ENCODE assay signal across 10 cellular contexts in the genomic region with DNA sequence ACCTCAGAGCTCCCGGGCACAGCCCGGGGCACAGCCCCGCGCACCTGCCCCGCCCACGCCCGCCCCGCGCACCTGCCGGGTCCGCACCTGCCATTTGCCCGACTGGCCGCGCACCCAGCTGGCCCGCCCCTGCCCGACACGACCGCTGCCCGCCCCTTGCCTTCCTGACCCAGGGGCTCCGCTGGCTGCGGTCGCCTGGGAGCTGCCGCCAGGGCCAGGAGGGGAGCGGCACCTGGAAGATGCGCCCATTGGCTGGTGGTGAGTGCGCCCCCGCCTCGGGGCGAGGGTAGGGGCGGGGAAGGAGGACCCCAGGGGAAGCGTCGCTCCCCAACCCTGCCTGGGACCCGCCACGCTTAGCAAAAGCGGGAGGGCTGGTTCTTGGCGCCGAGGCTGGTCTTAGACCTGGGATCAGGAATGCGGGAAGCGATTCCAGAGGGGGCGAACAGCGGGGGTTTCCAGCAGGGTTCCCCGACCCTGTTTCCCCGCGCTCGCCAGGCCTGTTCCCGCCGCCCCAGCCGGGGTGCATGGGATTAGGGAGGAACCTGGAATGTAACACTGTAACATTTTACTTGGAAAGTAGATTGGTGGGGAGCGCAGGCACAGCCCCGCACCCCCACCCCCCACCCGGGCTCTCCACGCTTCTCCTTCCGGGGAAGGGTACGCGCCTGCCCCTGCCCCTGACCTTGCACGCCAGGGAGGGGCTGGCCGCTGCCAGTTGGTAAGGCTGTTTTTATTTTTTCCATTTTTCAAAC. TPM values are rescaled to one million over a fixed set of nuclear protein-coding genes. Genes with fewer than 3 reads are reported as not detected.
DNase-seq lines count a peak whose midpoint lies in the region; ATAC-seq and TF ChIP-seq lines count a peak whose summit lies in the region.
"Had no signal": no experiment of that assay in that cellular context is flagged by ENCODE, and none has a peak within 500 bp of the region (broad histone marks: within the 10 kb centered on the region; RNA-seq: fewer than 3 reads in every experiment).

TSS of gene FAM3B (plus strand) at position 161 of the 752 bp plus-strand sequence. CDS start at position 240, 79 bp downstream.

- H3K27ac Mint-ChIP-seq in activated CD4-positive, alpha-beta T cell treated with anti-CD3 and anti-CD28 coated beads for 36 hours, result no peak within 1 kb of the TSS
- H3K27ac Mint-ChIP-seq: activated CD8-positive, alpha-beta T cell treated with anti-CD3 and anti-CD28 coated beads, Interleukin-2, amount 10 ng/mL, durations not matched to agents 7 days and 5 days had no signal

- H3K9me3 Mint-ChIP-seq in activated CD4-positive, alpha-beta T cell treated with anti-CD3 and anti-CD28 coated beads for 36 hours (ENCODE audit: low read depth), result no peaks in the 10 kb centered on the region

- TF ChIP-seq EP300 in tibial nerve (IDR thresholded peaks at IDR 0.05), result no peak

- H3K9me3 ChIP-seq in lower lobe of right lung (no peaks in the 10 kb centered on the region), tibial nerve (no peaks in the 10 kb centered on the region)

- H3K27me3 ChIP-seq in lower lobe of right lung (ENCODE audit: low read depth) (peaks cover 21% of the 10 kb centered on the region), tibial nerve (peaks cover 0 to 27% of the 10 kb centered on the region in 2 donors)

- H3K27ac ChIP-seq in lower lobe of right lung (no peak within 1 kb of the TSS), tibial nerve (peak within 1 kb of the TSS in 1 of 4 donors; percentile 78)

- POLR2A ChIA-PET in activated CD4-positive, alpha-beta T cell treated with anti-CD3 and anti-CD28 coated beads for 36 hours (lab: Charles Lee), result no interaction called here

- no peaks in the 10 kb centered on the region for H3K36me3 ChIP-seq in lower lobe of right lung
- no peaks in the 10 kb centered on the region for H3K36me3 ChIP-seq in tibial nerve

- H3K4me1 ChIP-seq in lower lobe of right lung (peaks cover 14% of the 10 kb centered on the region), tibial nerve (peaks cover 0 to 14% (median 6%) of the 10 kb centered on the region in 4 donors)

- ATAC-seq in activated CD4-positive, alpha-beta T cell treated with anti-CD3 and anti-CD28 coated beads for 36 hours, result no peak
- ATAC-seq in lower lobe of right lung (peak; percentile 89 to 95), GM21737 (IDR thresholded peaks at IDR 0.05; ENCODE audit: unreplicated experiment) (no peak)
- ATAC-seq: activated CD8-positive, alpha-beta T cell treated with anti-CD3 and anti-CD28 coated beads, Interleukin-2, amount 10 ng/mL, durations not matched to agents 7 days and 5 days had no signal

- H3K4me3 Mint-ChIP-seq in activated CD4-positive, alpha-beta T cell treated with anti-CD3 and anti-CD28 coated beads for 36 hours, result no peak within 1 kb of the TSS
- H3K4me3 Mint-ChIP-seq: activated CD8-positive, alpha-beta T cell treated with anti-CD3 and anti-CD28 coated beads, Interleukin-2, amount 10 ng/mL, durations not matched to agents 7 days and 5 days had no signal

- no peak for TF ChIP-seq POLR2A in tibial nerve (IDR thresholded peaks at IDR 0.05)

- intact Hi-C loops in activated CD4-positive, alpha-beta T cell treated with anti-CD3 and anti-CD28 coated beads for 36 hours (cut with DNase I, micrococcal nuclease), result no loop called here
- intact Hi-C loops in lower lobe of right lung (cut with DNase I), result no loop called here

- peaks cover 28% of the 10 kb centered on the region for H3K27me3 Mint-ChIP-seq in activated CD4-positive, alpha-beta T cell treated with anti-CD3 and anti-CD28 coated beads for 36 hours

- H3K4me3 ChIP-seq in lower lobe of right lung (peak within 1 kb of the TSS; percentile 50), tibial nerve (peak within 1 kb of the TSS in 3 of 4 donors; percentile 12 to 44 (median 41))

- no peak for TF ChIP-seq CTCF in lower lobe of right lung (IDR thresholded peaks at IDR 0.05)
- TF ChIP-seq CTCF in tibial nerve (IDR thresholded peaks at IDR 0.05), result no peak

- CTCF ChIA-PET in activated CD4-positive, alpha-beta T cell treated with anti-CD3 and anti-CD28 coated beads for 36 hours (lab: Charles Lee), result no interaction called here

- H3K4me1 Mint-ChIP-seq in activated CD4-positive, alpha-beta T cell treated with anti-CD3 and anti-CD28 coated beads for 36 hours, result peaks cover 16% of the 10 kb centered on the region

- DNase-seq in activated CD4-positive, alpha-beta T cell treated with anti-CD3 and anti-CD28 coated beads for 36 hours, result peak; percentile 13
- no peak for DNase-seq in activated CD4-positive, alpha-beta T cell treated with anti-CD3 and anti-CD28 coated beads for 4 hours
- DNase-seq in astrocyte of the hippocampus (ENCODE audit: low read depth, low spot score) (peak; percentile 12), lower lobe of right lung (peak; percentile 55), tibial nerve (ENCODE audit: low spot score in 2 of 2) (no peak), activated gamma-delta T cell (lab: John Stamatoyannopoulos, UW) (no peak), NCI-H1048 (lab: John Stamatoyannopoulos, UW) (no peak)
- DNase-seq: activated CD8-positive, alpha-beta T cell treated with anti-CD3 and anti-CD28 coated beads, Interleukin-2, amount 10 ng/mL, durations not matched to agents 7 days and 5 days; NCI-H446 had no signal

- H3K36me3 Mint-ChIP-seq in activated CD4-positive, alpha-beta T cell treated with anti-CD3 and anti-CD28 coated beads for 36 hours (ENCODE audit: low read depth), result no peaks in the 10 kb centered on the region

- WGBS in tibial nerve, 2 donors, result 9 to 10% methylated on average over 22 to 23 of the region's 57 CpGs

RNA-seq across cellular contexts. Expression of gene FAM3B, which starts in this region (rescaled TPM):
- total RNA-seq in activated CD4-positive, alpha-beta T cell treated with anti-CD3 and anti-CD28 coated beads for 36 hours, result not detected
- 4.8 TPM for total RNA-seq in lower lobe of right lung
- total RNA-seq in tibial nerve, result not detected
- total RNA-seq: activated CD8-positive, alpha-beta T cell treated with anti-CD3 and anti-CD28 coated beads, Interleukin-2, amount 10 ng/mL, durations not matched to agents 7 days and 5 days had no signal

Comparison
In these comparisons a context has a peak if more than half of its experiments do, and no peak if none do; other contexts are left out.
1. Peak in DNase-seq in activated CD4-positive, alpha-beta T cell treated with anti-CD3 and anti-CD28 coated beads for 36 hours; RNA of the gene not detected or under 1 TPM.
2. ATAC-seq: peak in lower lobe of right lung (2 of 2); none in activated CD4-positive, alpha-beta T cell treated with anti-CD3 and anti-CD28 coated beads for 36 hours (single experiment) and GM21737 (single experiment).
3. DNase-seq: peak in astrocyte of the hippocampus (single experiment) and lower lobe of right lung (single experiment); none in activated CD4-positive, alpha-beta T cell treated with anti-CD3 and anti-CD28 coated beads for 4 hours (0 of 2), tibial nerve (0 of 2), activated gamma-delta T cell (single experiment) and NCI-H1048 (single experiment).